Comparison of ENCODE assay signal across 27 cellular contexts in genomic region chr17:32302037-32302436, GRCh38. TPM values are rescaled to one million over a fixed set of nuclear protein-coding genes. Genes with fewer than 3 reads are reported as not detected.
DNase-seq lines count a peak whose midpoint lies in the region; ATAC-seq and TF ChIP-seq lines count a peak whose summit lies in the region.
"Had no signal": no experiment of that assay in that cellular context is flagged by ENCODE, and none has a peak within 500 bp of the region (broad histone marks: within the 10 kb centered on the region; RNA-seq: fewer than 3 reads in every experiment).

No MANE protein-coding gene starts in this region.

- H4K91ac ChIP-seq in H9 (ENCODE audit: insufficient read length, low read depth, low read length), result no peak overlapping the region
- H4K91ac ChIP-seq in trophoblast cell (ENCODE audit: low read depth, low read length), result no peak overlapping the region

- H3K18ac ChIP-seq in H9 (ENCODE audit: insufficient read length, low read depth, low read length), result no peak overlapping the region
- H3K18ac ChIP-seq in trophoblast cell (ENCODE audit: low read length), result no peak overlapping the region

- no peaks in the 10 kb centered on the region for H3K79me2 ChIP-seq in H9 (ENCODE audit: insufficient read depth, low read length)
- peaks cover 2% of the 10 kb centered on the region for H3K79me2 ChIP-seq in trophoblast cell (ENCODE audit: control insufficient read depth, insufficient read depth, low read length, poor library complexity)

- H4K5ac ChIP-seq in H9 (ENCODE audit: insufficient read length, low read depth, low read length), result no peak overlapping the region

- no peak overlapping the region for H2BK5ac ChIP-seq in H9 (ENCODE audit: insufficient read length, low read length)
- H2BK5ac ChIP-seq in trophoblast cell (ENCODE audit: low read depth, low read length, poor library complexity), result no peak overlapping the region

- H3K4me3 Mint-ChIP-seq in H9, result no peak overlapping the region
- H3K4me3 Mint-ChIP-seq: CD8-positive, alpha-beta T cell had no signal

- no peak overlapping the region for H3K4ac ChIP-seq in H9 (ENCODE audit: low read depth, low read length)
- H3K4ac ChIP-seq in trophoblast cell (ENCODE audit: low read depth, low read length), result no peak overlapping the region

- H3K4me3 ChIP-seq in NT2/D1 (ENCODE audit: insufficient read length, low read depth) (no peak overlapping the region), trophoblast cell (ENCODE audit: low read depth, low read length) (no peak overlapping the region)
- H3K4me3 ChIP-seq: GM23248, K562, MG63 had no signal

- no peak overlapping the region for H3T11ph ChIP-seq in H9 (ENCODE audit: low read length)

- H3K79me1 ChIP-seq in H9 (ENCODE audit: insufficient read depth, low read depth, low read length, poor library complexity, severe bottlenecking) (no peaks in the 10 kb centered on the region), trophoblast cell (ENCODE audit: low read length) (no peaks in the 10 kb centered on the region)

- peaks cover 0 to 32% (median 0%) of the 10 kb centered on the region in 3 experiments; a peak in 3 of 7 replicates for H3K36me3 Mint-ChIP-seq in H9 (ENCODE audit: insufficient read depth in 1 of 3, low read depth in 3 of 3)
- H3K36me3 Mint-ChIP-seq: CD8-positive, alpha-beta T cell had no signal

- H3K23ac ChIP-seq in H9 (ENCODE audit: insufficient read length, low read depth, low read length) (no peak overlapping the region), trophoblast cell (ENCODE audit: low read length) (no peak overlapping the region)

- H3K4me1 ChIP-seq in H9 (ENCODE audit: insufficient read depth, low read length) (peaks cover 18% of the 10 kb centered on the region; the same call in 1 of the 2 replicates), NT2/D1 (ENCODE audit: insufficient read depth, insufficient read length) (peaks cover 10% of the 10 kb centered on the region), trophoblast cell (ENCODE audit: control insufficient read depth in 1 of 2, insufficient read depth in 2 of 2, low read length in 2 of 2) (peaks cover 11% of the 10 kb centered on the region in 2 experiments), foreskin keratinocyte (no peaks in the 10 kb centered on the region)

- H3K9ac ChIP-seq in H9 (ENCODE audit: extremely low read depth, insufficient read length, low read length) (no peak overlapping the region), NT2/D1 (ENCODE audit: insufficient read length, low read depth) (peak overlapping the region; percentile 50), trophoblast cell (ENCODE audit: low read length) (no peak overlapping the region)
- H3K9ac ChIP-seq: GM23248, SK-N-SH had no signal

- no peaks in the 10 kb centered on the region for H3K23me2 ChIP-seq in H9 (ENCODE audit: insufficient read length, low read depth, low read length, poor library complexity, severe bottlenecking)

- H2BK20ac ChIP-seq in H9 (ENCODE audit: low read depth, low read length, poor library complexity, severe bottlenecking), result no peak overlapping the region

- no peak overlapping the region for H4K8ac ChIP-seq in H9 (replicated peaks; ENCODE audit: insufficient read length, low read depth, low read length)
- H4K8ac ChIP-seq in trophoblast cell (ENCODE audit: low read depth, low read length), result no peak overlapping the region

- H3K27me3 Mint-ChIP-seq in H9 (ENCODE audit: low read depth), result no peaks in the 10 kb centered on the region

- ATAC-seq in foreskin keratinocyte, result no peak
- ATAC-seq: CD8-positive, alpha-beta T cell; HCT116; K562 had no signal

- TF ChIP-seq CTCF in H9 (conservative IDR thresholded peaks at IDR 0.05) (no peak), foreskin keratinocyte (conservative IDR thresholded peaks at IDR 0.05) (no peak)

- peak; percentile 12 for DNase-seq in NCI-H2029 (lab: John Stamatoyannopoulos, UW)
- DNase-seq in NCI-H2029 treated with DMSO at 0.1 percent for 48 hours (lab: John Stamatoyannopoulos, UW), result no peak
- no peak for DNase-seq in H9
- DNase-seq in NT2/D1 (ENCODE audit: low read depth, low spot score), result no peak
- DNase-seq in trophoblast cell, result peak; percentile 13 to 17
- DNase-seq in NCI-H1930 (lab: John Stamatoyannopoulos, UW), result no peak
- DNase-seq in T1000 (lab: John Stamatoyannopoulos, UW), result no peak
- no peak for DNase-seq in foreskin keratinocyte
- DNase-seq: AML-193; C1 segment of cervical spinal cord; CD8-positive, alpha-beta T cell; EL; GM23248; MG63; NCI-H1048; NCI-H1417 treated with DMSO at 0.1 percent for 48 hours; NCI-H2081; NCI-H2171; NCI-H345; NCI-H526 treated with DMSO at 0.1 percent for 48 hours; SHP77 treated with DMSO at 0.1 percent for 48 hours; SK-N-SH; T-helper 2 cell had no signal

- H2BK15ac ChIP-seq in H9 (ENCODE audit: low read depth, low read length), result no peak overlapping the region

- no peak overlapping the region for H3K56ac ChIP-seq in H9 (ENCODE audit: insufficient read length, low read depth, low read length)

- H3K9me3 Mint-ChIP-seq in H9, result no peaks in the 10 kb centered on the region
- H3K9me3 Mint-ChIP-seq: CD8-positive, alpha-beta T cell had no signal

- peaks cover 45 to 46% of the 10 kb centered on the region in 2 experiments for H3K4me1 Mint-ChIP-seq in H9

- H3K27me3 ChIP-seq in H9 (ENCODE audit: insufficient read depth, low read length) (no peaks in the 10 kb centered on the region), NT2/D1 (ENCODE audit: insufficient read depth, insufficient read length) (no peaks in the 10 kb centered on the region), trophoblast cell (ENCODE audit: insufficient read depth, low read length) (no peaks in the 10 kb centered on the region), foreskin keratinocyte (peaks cover 22% of the 10 kb centered on the region)
- H3K27me3 ChIP-seq: MG63 had no signal

- H2AFZ ChIP-seq in H9 (ENCODE audit: low read length) (no peak overlapping the region), trophoblast cell (ENCODE audit: insufficient read depth, low read length, poor library complexity) (no peak overlapping the region)
- H2AFZ ChIP-seq: GM23248 had no signal

- no peak overlapping the region for H2AK5ac ChIP-seq in H9 (ENCODE audit: insufficient read length, low read length)
- no peak overlapping the region for H2AK5ac ChIP-seq in trophoblast cell (ENCODE audit: low read length)

- H3K14ac ChIP-seq in H9 (ENCODE audit: insufficient read depth, low read length), result no peak overlapping the region
- no peak overlapping the region for H3K14ac ChIP-seq in trophoblast cell (ENCODE audit: low read length)

- no peaks in the 10 kb centered on the region for H3K36me3 ChIP-seq in NT2/D1 (ENCODE audit: insufficient read depth, insufficient read length, low read length)
- no peaks in the 10 kb centered on the region for H3K36me3 ChIP-seq in trophoblast cell (ENCODE audit: control insufficient read depth in 1 of 2, insufficient read depth in 2 of 2, low read length in 2 of 2)
- H3K36me3 ChIP-seq: MG63 had no signal

- H3K27ac ChIP-seq in H9 (ENCODE audit: insufficient read length, low read depth, low read length) (no peak overlapping the region), trophoblast cell (ENCODE audit: low read depth, low read length) (no peak overlapping the region), foreskin keratinocyte (no peak overlapping the region)
- H3K27ac ChIP-seq: 22Rv1, GM23248, RWPE1 had no signal

- no peak overlapping the region for H2BK12ac ChIP-seq in H9 (ENCODE audit: insufficient read length, low read depth, low read length)
- no peak overlapping the region for H2BK12ac ChIP-seq in trophoblast cell (ENCODE audit: low read length)

- no peaks in the 10 kb centered on the region for H3K9me3 ChIP-seq in H9 (ENCODE audit: control insufficient read depth, low read depth, low read length)
- H3K9me3 ChIP-seq in NT2/D1 (ENCODE audit: insufficient read depth, low read length), result no peaks in the 10 kb centered on the region
- H3K9me3 ChIP-seq in trophoblast cell (ENCODE audit: insufficient read depth, low read depth, low read length), result no peaks in the 10 kb centered on the region
- H3K9me3 ChIP-seq: MG63, SK-N-SH had no signal

- no peak overlapping the region for H4K12ac ChIP-seq in trophoblast cell (ENCODE audit: low read depth, low read length)

- H3K4me2 ChIP-seq in H9 (ENCODE audit: insufficient read depth, insufficient read length, low read length), result no peak overlapping the region
- H3K4me2 ChIP-seq in trophoblast cell (ENCODE audit: low read length), result no peak overlapping the region
- H3K4me2 ChIP-seq: SK-N-SH had no signal

- WGBS in H9 (ENCODE audit: extremely low coverage, insufficient read length, low lambda C conversion rate), result no CpG with 5 or more reads among the region's 4 CpGs
- WGBS in trophoblast cell (ENCODE audit: extremely low coverage, insufficient coverage, insufficient read length), result no CpG with 5 or more reads among the region's 4 CpGs

- peak overlapping the region in 2 of 3 experiments; percentile 87 to 97; a peak in 5 of 7 replicates for H3K27ac Mint-ChIP-seq in H9
- H3K27ac Mint-ChIP-seq: CD8-positive, alpha-beta T cell had no signal

- no peak overlapping the region for H2BK120ac ChIP-seq in H9 (ENCODE audit: low read depth, low read length, poor library complexity, severe bottlenecking)
- no peak overlapping the region for H2BK120ac ChIP-seq in trophoblast cell (ENCODE audit: insufficient read depth, low read length, poor library complexity)

- no peaks in the 10 kb centered on the region for H4K20me1 ChIP-seq in H9 (ENCODE audit: control insufficient read depth, insufficient read depth, insufficient read length)

RNA-seq across cellular contexts. Expression of gene RHBDL3, which starts 36.4 kb away (rescaled TPM):
- total RNA-seq in H9 (2021) (8.7 and 12.5 TPM in 2 replicates), foreskin keratinocyte (0.03 TPM in 1 of 2 replicates, not detected in the other)
- polyA plus RNA-seq in trophoblast cell (2013), result 0.07 and 0.15 TPM in 2 replicates
- 0.02 TPM in 1 of 2 replicates, not detected in the other for polyA plus RNA-seq in foreskin keratinocyte
- total RNA-seq: CD8-positive, alpha-beta T cell had no signal

RNA-seq across cellular contexts. Expression of gene C17orf75, which starts 39.9 kb away (rescaled TPM):
- total RNA-seq in H9 (2021), result 37.4 and 40.4 TPM in 2 replicates
- 13.0 and 13.6 TPM in 2 replicates for polyA plus RNA-seq in trophoblast cell (2013)
- 20.1 and 21.8 TPM in 2 replicates for total RNA-seq in foreskin keratinocyte
- 15.3 and 17.1 TPM in 2 replicates for polyA plus RNA-seq in foreskin keratinocyte

RNA-seq across cellular contexts. Expression of gene ZNF207, which starts 47.9 kb away (rescaled TPM):
- total RNA-seq in H9 (2021), result 283 and 296 TPM in 2 replicates
- 195 and 202 TPM in 2 replicates for polyA plus RNA-seq in trophoblast cell (2013)
- total RNA-seq in foreskin keratinocyte, result 185 and 202 TPM in 2 replicates
- 118 and 144 TPM in 2 replicates for polyA plus RNA-seq in foreskin keratinocyte

Comparison
In these comparisons a context has a peak if more than half of its experiments do, and no peak if none do; other contexts are left out.
1. DNase-seq: peak in NCI-H2029 (single experiment) and trophoblast cell (2 of 2); none in NCI-H2029 treated with DMSO at 0.1 percent for 48 hours (single experiment), H9 (single experiment), NT2/D1 (single experiment), NCI-H1930 (0 of 2), T1000 (single experiment) and foreskin keratinocyte (0 of 2).